Comparison of ENCODE assay signal across 14 cellular contexts in genomic region chr4:67083496-67083895, GRCh38.
A peak's percentile ranks its signal among the peaks of the same experiment; 100 is the strongest.
DNase-seq lines count a peak whose midpoint lies in the region; TF ChIP-seq lines count a peak whose summit lies in the region.
"Had no signal": no experiment of that assay in that cellular context is flagged by ENCODE, and none has a peak within 500 bp of the region (broad histone marks: within the 10 kb centered on the region; RNA-seq: fewer than 3 reads in every experiment).

No MANE protein-coding gene starts in this region.

- H3K9me3 Mint-ChIP-seq in CD8-positive, alpha-beta memory T cell: peaks cover 4 to 8% (median 4%) of the 10 kb centered on the region in 5 donors

- no peaks in the 10 kb centered on the region for H3K79me2 ChIP-seq in neural cell (replicated peaks; ENCODE audit: insufficient read depth, low read length)

- DNase-seq in NCI-H1048 (lab: John Stamatoyannopoulos, UW) (peak; percentile 57), NCI-H1930 (lab: John Stamatoyannopoulos, UW) (no peak), posterior cingulate gyrus (no peak), NCI-H774 (lab: John Stamatoyannopoulos, UW) (no peak)
- no peak for DNase-seq in CD8-positive, alpha-beta memory T cell
- DNase-seq: DMS79, HCEC 1CT, NCI-H1105, NCI-H1694, NCI-H82, PC-3 had no signal

- TF ChIP-seq RAD21 in neural cell (conservative IDR thresholded peaks at IDR 0.05): no peak

- H4K20me1 ChIP-seq in neural cell (ENCODE audit: insufficient read depth): no peaks in the 10 kb centered on the region

- peak; percentile 82 for TF ChIP-seq EP300 in neural cell (conservative IDR thresholded peaks at IDR 0.05; ENCODE audit: poor library complexity, severe bottlenecking)

- intact Hi-C loops in posterior cingulate gyrus (cut with DNase I): no loop called here

- no peak overlapping the region for H2AFZ ChIP-seq in neural cell (ENCODE audit: low read depth, low read length)

- H3K9me3 ChIP-seq in ectodermal cell (ENCODE audit: control insufficient read depth, low read length) (no peaks in the 10 kb centered on the region), neural cell (ENCODE audit: low read length) (no peaks in the 10 kb centered on the region)
- H3K9me3 ChIP-seq in CD8-positive, alpha-beta memory T cell (ENCODE audit: low read length): no peaks in the 10 kb centered on the region

- no peaks in the 10 kb centered on the region for H3K9me2 ChIP-seq in neural cell (ENCODE audit: insufficient read depth, low read length)

- 20 to 23% methylated on average over 4 of the region's 5 CpGs for WGBS in ectodermal cell, 2 experiments

- no peaks in the 10 kb centered on the region for H3F3A ChIP-seq in neural cell (ENCODE audit: insufficient read depth, low read length, poor library complexity, severe bottlenecking)

- TF ChIP-seq CTCF in neural cell (IDR thresholded peaks at IDR 0.05; ENCODE audit: poor library complexity, severe bottlenecking): no peak

- no peaks in the 10 kb centered on the region for H3K36me3 Mint-ChIP-seq in CD8-positive, alpha-beta memory T cell
- H3K36me3 Mint-ChIP-seq: IgD-negative memory B cell had no signal

- H3K9ac ChIP-seq in neural cell (ENCODE audit: low read length): no peak overlapping the region

- H3K4me3 ChIP-seq in ectodermal cell (ENCODE audit: insufficient read depth, low read depth, low read length): no peak overlapping the region
- peak overlapping the region; percentile 15 for H3K4me3 ChIP-seq in neural cell (ENCODE audit: low read length)
- H3K4me3 ChIP-seq in CD8-positive, alpha-beta memory T cell (ENCODE audit: low read length): no peak overlapping the region

- H3K27ac ChIP-seq in ectodermal cell (ENCODE audit: insufficient read depth, low read depth, low read length, poor library complexity, severe bottlenecking) (peak overlapping the region; percentile 19), neural cell (ENCODE audit: low read length) (peak overlapping the region; percentile 58)
- H3K27ac ChIP-seq in CD8-positive, alpha-beta memory T cell (ENCODE audit: low read depth, low read length): no peak overlapping the region

- POLR2A ChIA-PET in CD8-positive, alpha-beta memory T cell (lab: Charles Lee): no interaction called here

- H3K4me2 ChIP-seq in neural cell (ENCODE audit: low read length): no peak overlapping the region

- no peak overlapping the region for H3K27ac Mint-ChIP-seq in CD8-positive, alpha-beta memory T cell
- H3K27ac Mint-ChIP-seq: IgD-negative memory B cell had no signal

- CTCF ChIA-PET in CD8-positive, alpha-beta memory T cell (lab: Charles Lee): no interaction called here

- no peaks in the 10 kb centered on the region for H3K27me3 Mint-ChIP-seq in CD8-positive, alpha-beta memory T cell
- H3K27me3 Mint-ChIP-seq: IgD-negative memory B cell had no signal

- H3K36me3 ChIP-seq in ectodermal cell (ENCODE audit: control insufficient read depth, insufficient read depth, low read length): no peaks in the 10 kb centered on the region
- H3K36me3 ChIP-seq in neural cell (ENCODE audit: insufficient read depth, low read length): no peaks in the 10 kb centered on the region
- no peaks in the 10 kb centered on the region for H3K36me3 ChIP-seq in CD8-positive, alpha-beta memory T cell (ENCODE audit: insufficient read depth, low read length)

- H3K4me1 ChIP-seq in ectodermal cell (ENCODE audit: control insufficient read depth, insufficient read depth, low read length): peaks cover 26% of the 10 kb centered on the region
- no peaks in the 10 kb centered on the region for H3K4me1 ChIP-seq in CD8-positive, alpha-beta memory T cell (ENCODE audit: insufficient read depth, low read length)

- H3K4me1 Mint-ChIP-seq in CD8-positive, alpha-beta memory T cell: no peaks in the 10 kb centered on the region
- H3K4me1 Mint-ChIP-seq: IgD-negative memory B cell had no signal

- H3K27me3 ChIP-seq in ectodermal cell (ENCODE audit: control insufficient read depth, insufficient read depth, low read length, poor library complexity, severe bottlenecking) (no peaks in the 10 kb centered on the region), neural cell (ENCODE audit: insufficient read depth, low read depth, low read length) (no peaks in the 10 kb centered on the region)
- no peaks in the 10 kb centered on the region for H3K27me3 ChIP-seq in CD8-positive, alpha-beta memory T cell (ENCODE audit: insufficient read depth, low read length, poor library complexity, severe bottlenecking)

- H3K4me3 Mint-ChIP-seq in CD8-positive, alpha-beta memory T cell: no peak overlapping the region
- H3K4me3 Mint-ChIP-seq: IgD-negative memory B cell had no signal

TF ChIP-seq in neural cell, 6 proteins besides CTCF, POLR2A, EP300 and RAD21:
- TF ChIP-seq POLR2AphosphoS5 (IDR thresholded peaks at IDR 0.05) (peak; percentile 37), SMC3 (conservative IDR thresholded peaks at IDR 0.05; ENCODE audit: poor library complexity) (no peak), MXI1 (conservative IDR thresholded peaks at IDR 0.05; ENCODE audit: poor library complexity, severe bottlenecking) (no peak), REST (IDR thresholded peaks at IDR 0.05; ENCODE audit: borderline replicate concordance) (peak; percentile 51)
